21 cellular contexts compared by ENCODE assay signal in genomic region chr1:37949524-37950152, GRCh38. TPM values are rescaled to one million over a fixed set of nuclear protein-coding genes. Genes with fewer than 3 reads are reported as not detected.
A peak's percentile ranks its signal among the peaks of the same experiment; 100 is the strongest.
DNase-seq lines count a peak whose midpoint lies in the region; ATAC-seq and TF ChIP-seq lines count a peak whose summit lies in the region.
"Had no signal": no experiment of that assay in that cellular context is flagged by ENCODE, and none has a peak within 500 bp of the region (broad histone marks: within the 10 kb centered on the region; RNA-seq: fewer than 3 reads in every experiment).

No MANE protein-coding gene starts in this region.

- TF ChIP-seq CTCF in SK-N-SH (IDR thresholded peaks at IDR 0.05) (no peak), sigmoid colon (IDR thresholded peaks at IDR 0.05) (no peak), Calu3 (IDR thresholded peaks at IDR 0.05; ENCODE audit: unreplicated experiment) (no peak)

- no peaks in the 10 kb centered on the region for H3K9me3 Mint-ChIP-seq in Calu3 (ENCODE audit: low read depth, unreplicated experiment)
- H3K9me3 Mint-ChIP-seq: CD4-positive, alpha-beta memory T cell; H9 had no signal

- H3K4me3 ChIP-seq in SK-N-SH (ENCODE audit: low read depth in 2 of 2, low read length in 1 of 2) (no peak overlapping the region), H7 (ENCODE audit: insufficient read depth, low read depth, low read length) (no peak overlapping the region), sigmoid colon (no peak overlapping the region)
- H3K4me3 ChIP-seq: SJSA1 had no signal

- H3K27me3 ChIP-seq in SK-N-SH (ENCODE audit: insufficient read depth) (no peaks in the 10 kb centered on the region), H7 (ENCODE audit: control insufficient read depth, insufficient read depth, low read length) (no peaks in the 10 kb centered on the region), sigmoid colon (no peaks in the 10 kb centered on the region)
- H3K27me3 ChIP-seq: BE2C, SJSA1 had no signal

- H3K27ac ChIP-seq in SK-N-SH (ENCODE audit: low read depth in 2 of 2, low read length in 1 of 2): no peak overlapping the region
- H3K27ac ChIP-seq in sigmoid colon: no peak overlapping the region
- H3K27ac ChIP-seq: 22Rv1, HL-60, RWPE1, SJSA1 had no signal

- 51% methylated on average over 4 of the region's 6 CpGs for WGBS in SK-N-SH (ENCODE audit: low lambda C conversion rate)
- 73 to 85% methylated on average over 6 of the region's 6 CpGs for WGBS in sigmoid colon, 2 donors

- no peak overlapping the region for H3K27ac Mint-ChIP-seq in Calu3 (ENCODE audit: unreplicated experiment)
- H3K27ac Mint-ChIP-seq: CD4-positive, alpha-beta memory T cell had no signal

- peaks cover 15% of the 10 kb centered on the region for H3K36me3 Mint-ChIP-seq in Calu3 (ENCODE audit: insufficient read depth, unreplicated experiment)
- H3K36me3 Mint-ChIP-seq: CD4-positive, alpha-beta memory T cell had no signal

- POLR2A ChIA-PET in SK-N-SH (lab: Yijun Ruan, JAX): no interaction called here

- H4K20me1 ChIP-seq in SK-N-SH (ENCODE audit: insufficient read depth): no peaks in the 10 kb centered on the region

- H3K79me2 ChIP-seq in SK-N-SH (ENCODE audit: insufficient read depth): peaks cover 9% of the 10 kb centered on the region; the same call in 1 of the 2 replicates

- CTCF ChIA-PET in SK-N-SH (lab: Yijun Ruan, JAX) (interaction anchor here (0.9 to 1.5 kb wide), 6 partner anchors 15 to 69 kb away, joined by 3 read pairs; partner anchors contain the start of gene SF3A3), Calu3 (lab: Charles Lee) (interaction anchor here (1.0 to 1.1 kb wide), 2 partner anchors 18 to 40 kb away, joined by 3 read pairs; partner anchors contain the start of gene SF3A3)

- BruUV-seq in Calu3 (replicated peaks; lab: Mats Ljungman, UMichigan): no TSS peak

- no peak overlapping the region for H3K4me2 ChIP-seq in SK-N-SH

- DNase-seq in SK-N-SH: no peak
- peak; percentile 10 for DNase-seq in H7
- peak; percentile 75 for DNase-seq in cerebellum (ENCODE audit: low spot score)
- peak; percentile 56 for DNase-seq in sigmoid colon
- no peak for DNase-seq in Calu3
- DNase-seq: BE2C; CD4-positive, alpha-beta memory T cell; H9; KBM-7; NCI-H1417 treated with DMSO at 0.1 percent for 48 hours; NCI-H2029; NCI-H2171; NCI-H446; OCI-M1 had no signal

- no peak for TF ChIP-seq EP300 in SK-N-SH (IDR thresholded peaks at IDR 0.05; ENCODE audit: borderline replicate concordance in 1 of 2, low read depth in 1 of 2, low read length in 1 of 2)
- no peak for TF ChIP-seq EP300 in sigmoid colon (IDR thresholded peaks at IDR 0.05)

- H3K4me1 Mint-ChIP-seq in Calu3 (ENCODE audit: low read depth, unreplicated experiment): peaks cover 14% of the 10 kb centered on the region

- H3K36me3 ChIP-seq in SK-N-SH (replicated peaks in 1 of 2; ENCODE audit: control insufficient read depth in 1 of 2, insufficient read depth in 2 of 2, low read length in 1 of 2) (no peaks in the 10 kb centered on the region), H7 (replicated peaks; ENCODE audit: control insufficient read depth, insufficient read depth, low read length) (no peaks in the 10 kb centered on the region), sigmoid colon (peaks cover 0 to 5% (median under 1%) of the 10 kb centered on the region in 4 donors)
- H3K36me3 ChIP-seq: BE2C had no signal

- TF ChIP-seq RAD21 in SK-N-SH (IDR thresholded peaks at IDR 0.05; ENCODE audit: low read length): no peak

- intact Hi-C loops in sigmoid colon (cut with DNase I): loop anchor here (5.0 to 10.0 kb wide), 3 partner anchors 38 to 255 kb away; partner anchors contain the start of genes C1orf122, CDCA8 and YRDC
- intact Hi-C loops in Calu3 (cut with micrococcal nuclease; ENCODE audit: unreplicated experiment): no loop called here

- H3K27me3 Mint-ChIP-seq in Calu3 (ENCODE audit: unreplicated experiment): no peaks in the 10 kb centered on the region

- H3K4me1 ChIP-seq in SK-N-SH (ENCODE audit: control insufficient read depth in 1 of 2, insufficient read depth in 2 of 2, low read depth in 1 of 2, low read length in 1 of 2) (peaks cover 0 to 9% of the 10 kb centered on the region in 2 experiments; a peak in 1 of 4 replicates), sigmoid colon (peaks cover 0 to 26% (median 20%) of the 10 kb centered on the region in 4 donors)
- H3K4me1 ChIP-seq: BE2C had no signal

- H3K9me2 ChIP-seq in SK-N-SH: no peaks in the 10 kb centered on the region

- H3K9ac ChIP-seq in SK-N-SH: no peak overlapping the region

- no peak overlapping the region for H2AFZ ChIP-seq in SK-N-SH (ENCODE audit: low read depth)

- no peak overlapping the region for H3K4me3 Mint-ChIP-seq in Calu3 (ENCODE audit: low read depth, unreplicated experiment)
- H3K4me3 Mint-ChIP-seq: CD4-positive, alpha-beta memory T cell; H9 had no signal

- ATAC-seq in SK-N-SH treated with all-trans-retinoic acid at 6 μM for 48 hours (no peak), HG03280 (IDR thresholded peaks at IDR 0.05; ENCODE audit: unreplicated experiment) (no peak), GM21576 (IDR thresholded peaks at IDR 0.05; ENCODE audit: unreplicated experiment) (no peak)

- H3K9me3 ChIP-seq in SK-N-SH: no peaks in the 10 kb centered on the region
- no peaks in the 10 kb centered on the region for H3K9me3 ChIP-seq in sigmoid colon
- H3K9me3 ChIP-seq: BE2C, SJSA1 had no signal

- TF ChIP-seq POLR2A in sigmoid colon (IDR thresholded peaks at IDR 0.05): no peak

- H3F3A ChIP-seq in SK-N-SH (replicated peaks; ENCODE audit: insufficient read depth): no peaks in the 10 kb centered on the region

TF ChIP-seq in SK-N-SH treated with all-trans-retinoic acid at 6 μM for 48 hours, 23 proteins besides CTCF, POLR2A, EP300 and RAD21:
- no peak for TF ChIP-seq RARB (CRISPR knock-in tag; IDR thresholded peaks at IDR 0.05)
- TF ChIP-seq PATZ1 (CRISPR knock-in tag; IDR thresholded peaks at IDR 0.05; ENCODE audit: borderline replicate concordance): no peak
- no peak for TF ChIP-seq OSR1 (CRISPR knock-in tag; IDR thresholded peaks at IDR 0.05)
- TF ChIP-seq TCF4 (CRISPR knock-in tag; IDR thresholded peaks at IDR 0.05; ENCODE audit: borderline replicate concordance): no peak
- TF ChIP-seq CSDC2 (CRISPR knock-in tag; IDR thresholded peaks at IDR 0.05): no peak
- no peak for TF ChIP-seq ZNF8 (CRISPR knock-in tag; IDR thresholded peaks at IDR 0.05)
TF ChIP-seq in SK-N-SH treated with all-trans-retinoic acid at 6 μM for 48 hours: peak in this region for 0.

RNA-seq across cellular contexts. Expression of gene INPP5B, which starts 2.8 kb away (rescaled TPM):
- polyA plus RNA-seq in SK-N-SH (2012; rRNA removed) (10.5 and 12.3 TPM in 2 replicates), sigmoid colon (10 to 100 TPM in 1 of 3 donors, 1 to 10 TPM in 2; 5.1 to 18.3 (median 5.4) TPM)
- 5.9 and 7.3 TPM in 2 replicates for polyA plus RNA-seq in SK-N-SH (2012; cell fraction: cytosol; rRNA removed)
- 20.9 and 24.8 TPM in 2 replicates for polyA plus RNA-seq in SK-N-SH (2012; cell fraction: nucleus; rRNA removed)
- 34.3 and 35.7 TPM in 2 replicates for total RNA-seq in H7 (2014; rRNA removed; shearing (Covaris generic))
- total RNA-seq in cerebellum (17.7 TPM), sigmoid colon (10 to 100 TPM; 29.0 to 34.1 (median 31.7) TPM), Calu3 (2022) (18.0 and 21.5 TPM in 2 replicates)

RNA-seq across cellular contexts. Expression of gene SF3A3, which starts 40.2 kb away (rescaled TPM):
- polyA plus RNA-seq in SK-N-SH (2012; rRNA removed) (35.3 and 41.5 TPM in 2 replicates), sigmoid colon (10 to 100 TPM; 15.0 to 30.4 (median 20.6) TPM)
- 46.3 and 54.9 TPM in 2 replicates for polyA plus RNA-seq in SK-N-SH (2012; cell fraction: cytosol; rRNA removed)
- polyA plus RNA-seq in SK-N-SH (2012; cell fraction: nucleus; rRNA removed): 23.1 and 44.0 TPM in 2 replicates
- total RNA-seq in H7 (2014; rRNA removed; shearing (Covaris generic)): 181 and 196 TPM in 2 replicates
- total RNA-seq in cerebellum (51.5 TPM), sigmoid colon (10 to 100 TPM; 41.4 to 50.1 (median 44.7) TPM), Calu3 (2022) (75.3 and 91.7 TPM in 2 replicates)

RNA-seq across cellular contexts. Expression of gene FHL3, which starts 55.7 kb away (rescaled TPM):
- polyA plus RNA-seq in SK-N-SH (2012; rRNA removed) (4.2 and 6.8 TPM in 2 replicates), sigmoid colon (10 to 100 TPM in 1 of 3 donors, 1 to 10 TPM in 2; 2.5 to 13.4 (median 9.0) TPM)
- 4.1 and 7.3 TPM in 2 replicates for polyA plus RNA-seq in SK-N-SH (2012; cell fraction: cytosol; rRNA removed)
- 13.5 and 14.1 TPM in 2 replicates for polyA plus RNA-seq in SK-N-SH (2012; cell fraction: nucleus; rRNA removed)
- 51.5 and 54.8 TPM in 2 replicates for total RNA-seq in H7 (2014; rRNA removed; shearing (Covaris generic))
- total RNA-seq in cerebellum (6.1 TPM), sigmoid colon (10 to 100 TPM; 38.9 to 76.4 (median 46.6) TPM), Calu3 (2022) (16.9 and 20.4 TPM in 2 replicates)

Comparison
In these comparisons a context has a peak if more than half of its experiments do, and no peak if none do; other contexts are left out.
1. DNase-seq: peak in H7 (single experiment), cerebellum (single experiment) and sigmoid colon (single experiment); none in SK-N-SH (single experiment) and Calu3 (single experiment).